1 cellular context compared by ENCODE assay signal in genomic region chr1:202002447-202002846, GRCh38.
TF ChIP-seq lines count a peak whose summit lies in the region.

No MANE protein-coding gene starts in this region.

TF ChIP-seq in K562, 482 proteins besides CTCF, POLR2A, EP300 and RAD21:
- TF ChIP-seq, protein P1, sequence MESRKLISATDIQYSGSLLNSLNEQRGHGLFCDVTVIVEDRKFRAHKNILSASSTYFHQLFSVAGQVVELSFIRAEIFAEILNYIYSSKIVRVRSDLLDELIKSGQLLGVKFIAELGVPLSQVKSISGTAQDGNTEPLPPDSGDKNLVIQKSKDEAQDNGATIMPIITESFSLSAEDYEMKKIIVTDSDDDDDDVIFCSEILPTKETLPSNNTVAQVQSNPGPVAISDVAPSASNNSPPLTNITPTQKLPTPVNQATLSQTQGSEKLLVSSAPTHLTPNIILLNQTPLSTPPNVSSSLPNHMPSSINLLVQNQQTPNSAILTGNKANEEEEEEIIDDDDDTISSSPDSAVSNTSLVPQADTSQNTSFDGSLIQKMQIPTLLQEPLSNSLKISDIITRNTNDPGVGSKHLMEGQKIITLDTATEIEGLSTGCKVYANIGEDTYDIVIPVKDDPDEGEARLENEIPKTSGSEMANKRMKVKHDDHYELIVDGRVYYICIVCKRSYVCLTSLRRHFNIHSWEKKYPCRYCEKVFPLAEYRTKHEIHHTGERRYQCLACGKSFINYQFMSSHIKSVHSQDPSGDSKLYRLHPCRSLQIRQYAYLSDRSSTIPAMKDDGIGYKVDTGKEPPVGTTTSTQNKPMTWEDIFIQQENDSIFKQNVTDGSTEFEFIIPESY (CRISPR knock-in tag; IDR thresholded peaks at IDR 0.05) = peak; percentile 73
- TF ChIP-seq CREM (IDR thresholded peaks at IDR 0.05; ENCODE audit: low read depth) (no peak), ZC3H11A (IDR thresholded peaks at IDR 0.05; ENCODE audit: low read depth, low read length) (no peak), RHOXF2B (CRISPR knock-in tag; conservative IDR thresholded peaks at IDR 0.05) (no peak), ZNF133 (CRISPR knock-in tag; IDR thresholded peaks at IDR 0.05) (no peak), KAT2B (IDR thresholded peaks at IDR 0.05; ENCODE audit: low read depth, low read length) (no peak), SOX6 (IDR thresholded peaks at IDR 0.05) (no peak), SIRT6 (IDR thresholded peaks at IDR 0.05; ENCODE audit: low read depth, low read length) (no peak)
TF ChIP-seq in K562: peak in this region for 1.
